25 cellular contexts compared by ENCODE assay signal in the genomic region with DNA sequence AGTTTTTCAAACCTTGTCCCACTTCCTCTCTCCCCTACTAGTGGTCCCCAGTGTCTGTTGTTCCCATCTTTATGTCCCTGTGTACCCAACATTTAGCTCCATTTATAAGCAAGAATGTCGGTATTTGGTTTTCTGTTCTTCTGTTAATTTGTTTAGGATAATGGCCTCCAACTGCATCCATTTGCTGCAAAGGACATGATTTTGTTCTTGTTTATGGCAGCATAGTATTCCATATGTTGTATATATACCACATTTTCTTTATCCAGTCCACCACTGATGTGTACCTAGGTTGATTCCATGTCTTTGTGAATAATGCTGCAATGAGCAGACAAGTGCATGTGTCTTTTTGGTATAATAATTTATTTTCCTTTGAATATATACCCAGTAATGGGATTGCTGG. TPM values are rescaled to one million over a fixed set of nuclear protein-coding genes. Genes with fewer than 3 reads are reported as not detected.
DNase-seq lines count a peak whose midpoint lies in the region; ATAC-seq, FAIRE-seq and TF ChIP-seq lines count a peak whose summit lies in the region.
"Had no signal": no experiment of that assay in that cellular context is flagged by ENCODE, and none has a peak within 500 bp of the region (broad histone marks: within the 10 kb centered on the region; RNA-seq: fewer than 3 reads in every experiment).

No MANE protein-coding gene starts in this region.

- intact Hi-C loops in K562 (cut with micrococcal nuclease) = no loop called here

- CTCF ChIA-PET in HEK293 (lab: Yijun Ruan, JAX) = interaction anchor here (1.5 kb wide), 1 partner anchor 169 kb away, joined by 4 read pairs; no protein-coding TSS in a partner anchor
- CTCF ChIA-PET in K562 (lab: Yijun Ruan, JAX; ENCODE audit: low intra/inter-chr PET ratio) = no interaction called here

- DNase-seq in H54 (ENCODE audit: insufficient read length, low spot score) = no peak
- DNase-seq in K562 (ENCODE audit: extremely low read depth in 1 of 4, low spot score in 3 of 4) = no peak
- DNase-seq in DMS153 (lab: John Stamatoyannopoulos, UW) = no peak
- DNase-seq: 8988T; ACHN; BE2C; C1 segment of cervical spinal cord; CD4-positive, alpha-beta memory T cell; CD4-positive, CD25-positive, alpha-beta regulatory T cell; CD8-positive, alpha-beta memory T cell; COR-L47; DMS 273 treated with DMSO at 0.1 percent for 48 hours; DMS79 treated with DMSO at 0.1 percent for 48 hours; GF-D8 had no signal

- no peaks in the 10 kb centered on the region for H3K79me2 ChIP-seq in K562 (ENCODE audit: control insufficient read depth, insufficient read depth, low read length)

- no peak for TF ChIP-seq CTCF in HEK293 (tag by site-specific recombination; IDR thresholded peaks at IDR 0.05)
- TF ChIP-seq CTCF in K562 (IDR thresholded peaks at IDR 0.05 in 2 of 3, conservative IDR thresholded peaks at IDR 0.05 in 1 of 3; ENCODE audit: insufficient read depth in 2 of 3, low read depth in 1 of 3, low read length in 3 of 3) = no peak

- POLR2A ChIA-PET in HEK293 (lab: Yijun Ruan, JAX) = interaction anchor here (0.7 kb wide), 1 partner anchor 22 kb away, joined by 3 read pairs; no protein-coding TSS in a partner anchor
- POLR2A ChIA-PET in K562 (lab: Yijun Ruan, JAX) = no interaction called here

- no peaks in the 10 kb centered on the region for H4K20me1 ChIP-seq in K562 (replicated peaks; ENCODE audit: control insufficient read depth, insufficient read depth, low read length)
- H4K20me1 ChIP-seq: BLaER1 had no signal

- no peak overlapping the region for H3K27ac ChIP-seq in HEK293 (ENCODE audit: extremely low read depth, low read depth, low read length)
- no peak overlapping the region for H3K27ac ChIP-seq in K562 (ENCODE audit: extremely low read depth, low read depth, low read length)
- H3K27ac ChIP-seq: BLaER1 had no signal

- no peak for TF ChIP-seq POLR2A in H54 (IDR thresholded peaks at IDR 0.05; ENCODE audit: low read depth, low read length)
- TF ChIP-seq POLR2A in K562 (conservative IDR thresholded peaks at IDR 0.05) = no peak

- no peak for TF ChIP-seq EP300 in K562 (IDR thresholded peaks at IDR 0.05; ENCODE audit: low read length)

- BruUV-seq in K562 (replicated peaks; lab: Mats Ljungman, UMichigan) = no TSS peak

- no peaks in the 10 kb centered on the region for H3K9me3 ChIP-seq in HEK293 (ENCODE audit: control insufficient read depth, insufficient read depth, low read depth, low read length)
- H3K9me3 ChIP-seq in K562 (replicated peaks; ENCODE audit: control insufficient read depth, insufficient read depth, low read depth, low read length) = no peaks in the 10 kb centered on the region

- H3K27me3 ChIP-seq in K562 (ENCODE audit: control insufficient read depth in 2 of 2, insufficient read depth in 2 of 2, low read length in 2 of 2) = no peaks in the 10 kb centered on the region
- H3K27me3 ChIP-seq: BE2C, BLaER1 had no signal

- H3K4me1 ChIP-seq in HEK293 (ENCODE audit: control insufficient read depth, insufficient read depth, low read length) (no peaks in the 10 kb centered on the region), K562 (replicated peaks in 1 of 2; ENCODE audit: control insufficient read depth in 2 of 2, insufficient read depth in 2 of 2, low read length in 2 of 2) (peaks cover 0 to 4% of the 10 kb centered on the region in 2 experiments; a peak in 1 of 5 replicates)
- H3K4me1 ChIP-seq: BE2C, BLaER1 had no signal

- H3K4me3 ChIP-seq in HEK293 (ENCODE audit: low read depth, low read length) = no peak overlapping the region
- no peak overlapping the region for H3K4me3 ChIP-seq in K562
- H3K4me3 ChIP-seq: BLaER1 had no signal

- H3K36me3 ChIP-seq in HEK293 (ENCODE audit: control insufficient read depth in 2 of 2, insufficient read depth in 1 of 2, low read length in 2 of 2) (no peaks in the 10 kb centered on the region), K562 (ENCODE audit: control insufficient read depth, insufficient read depth, low read length) (no peaks in the 10 kb centered on the region)
- H3K36me3 ChIP-seq: BE2C, BLaER1 had no signal

- H2AFZ ChIP-seq in K562 (ENCODE audit: low read depth, low read length) = no peak overlapping the region

- H3K9ac ChIP-seq in K562 (ENCODE audit: insufficient read depth in 1 of 2, low read depth in 2 of 2, low read length in 2 of 2) = no peak overlapping the region
- H3K9ac ChIP-seq: BLaER1 had no signal

- no peak for TF ChIP-seq RAD21 in K562 (CRISPR knock-in tag; conservative IDR thresholded peaks at IDR 0.05 in 1 of 2, IDR thresholded peaks at IDR 0.05 in 1 of 2)

- in situ Hi-C loops in K562 (cut with MboI) = no loop called here

- FAIRE-seq in H54 (lab: Jason Lieb, UNC) (peak; percentile 15), K562 (lab: Jason Lieb, UNC) (no peak)
- FAIRE-seq: A204.1, G401.6, GM12891, GM19239 had no signal

- H3K4me2 ChIP-seq in K562 (ENCODE audit: insufficient read depth, low read length) = no peak overlapping the region
- H3K4me2 ChIP-seq: BLaER1 had no signal

- H3K9me1 ChIP-seq in K562 (ENCODE audit: control insufficient read depth, insufficient read depth, low read length) = no peaks in the 10 kb centered on the region

- ATAC-seq in K562 (no peak), HG03378 (IDR thresholded peaks at IDR 0.05; ENCODE audit: unreplicated experiment) (no peak), GM21447 (IDR thresholded peaks at IDR 0.05; ENCODE audit: unreplicated experiment) (no peak)

- 6% methylated on average over 1 of the region's 1 CpG for WGBS in K562 (ENCODE audit: insufficient coverage, low coverage, missing lambda C conversion rate)

TF ChIP-seq in HEK293, 187 proteins besides CTCF, POLR2A, EP300 and RAD21:
- TF ChIP-seq ZNF146 (tag by site-specific recombination; IDR thresholded peaks at IDR 0.05) (peak; percentile 93), ZNF140 (tag by site-specific recombination; IDR thresholded peaks at IDR 0.05) (no peak), ZEB2 (tag by site-specific recombination; IDR thresholded peaks at IDR 0.05) (no peak)
- TF ChIP-seq, protein P1, sequence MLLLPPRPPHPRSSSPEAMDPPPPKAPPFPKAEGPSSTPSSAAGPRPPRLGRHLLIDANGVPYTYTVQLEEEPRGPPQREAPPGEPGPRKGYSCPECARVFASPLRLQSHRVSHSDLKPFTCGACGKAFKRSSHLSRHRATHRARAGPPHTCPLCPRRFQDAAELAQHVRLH (tag by site-specific recombination; IDR thresholded peaks at IDR 0.05) = peak; percentile 66; the same call in 1 of the 2 replicates

TF ChIP-seq in K562, 482 proteins besides CTCF, POLR2A, EP300 and RAD21:
- peak; percentile 44 for TF ChIP-seq RBM25 (IDR thresholded peaks at IDR 0.05; ENCODE audit: low read depth, low read length, severe bottlenecking)
- no peak for TF ChIP-seq TRIM24 (IDR thresholded peaks at IDR 0.05)
- TF ChIP-seq ZNF146 (CRISPR knock-in tag; IDR thresholded peaks at IDR 0.05; ENCODE audit: unreplicated experiment) = peak; percentile 92
- TF ChIP-seq, protein P2, sequence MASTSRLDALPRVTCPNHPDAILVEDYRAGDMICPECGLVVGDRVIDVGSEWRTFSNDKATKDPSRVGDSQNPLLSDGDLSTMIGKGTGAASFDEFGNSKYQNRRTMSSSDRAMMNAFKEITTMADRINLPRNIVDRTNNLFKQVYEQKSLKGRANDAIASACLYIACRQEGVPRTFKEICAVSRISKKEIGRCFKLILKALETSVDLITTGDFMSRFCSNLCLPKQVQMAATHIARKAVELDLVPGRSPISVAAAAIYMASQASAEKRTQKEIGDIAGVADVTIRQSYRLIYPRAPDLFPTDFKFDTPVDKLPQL (IDR thresholded peaks at IDR 0.05; ENCODE audit: extremely low read depth, insufficient read length) = no peak

RNA-seq across cellular contexts. Expression of a gene that starts 52.2 kb away (rescaled TPM):
- not detected in 2 replicates for total RNA-seq in K562 (2011; cell fraction: chromatin; rRNA removed; ENCODE audit: low replicate concordance)
- total RNA-seq in K562 (2011; cell fraction: nucleolus; rRNA removed) = not detected in 2 replicates
- not detected in 2 replicates for total RNA-seq in K562 (2011; cell fraction: nucleoplasm; rRNA removed)
- total RNA-seq in K562 (2014; rRNA removed) (not detected in 2 replicates), K562 (2014; rRNA removed; fragmentation: Illumina TruSeq; extraction: Trizol) (not detected in 2 replicates), K562 (2015; rRNA removed; fragmentation: Illumina TruSeq; extraction: Trizol) (under 0.01 TPM in 1 of 2 replicates, not detected in the other), K562 (2021) (not detected in 2 replicates)
- polyA plus RNA-seq in K562 (2011; rRNA removed) (not detected in 2 replicates), K562 (2014; fragmentation: Illumina TruSeq; extraction: Trizol) (not detected in 2 replicates), K562 (2014; fragmentation: Nextera tagmentation; extraction: Ambion mirVana) (under 1 TPM; 0.04 to 0.07 TPM), K562 (2014; rRNA removed) (not detected in 2 replicates)
- not detected in 2 replicates for polyA plus RNA-seq in K562 (2011; cell fraction: cytosol; rRNA removed)
- not detected in 2 replicates for polyA plus RNA-seq in K562 (2011; cell fraction: nucleus; rRNA removed)
- 0.05 and 0.36 TPM in 2 replicates for polyA plus RNA-seq in K562 (2012)
- not detected in 2 replicates for polyA minus RNA-seq in K562 (2011; rRNA and poly(A)+ RNA removed)
- not detected in 2 replicates for polyA minus RNA-seq in K562 (2011; cell fraction: cytosol; rRNA and poly(A)+ RNA removed)
- not detected in 2 replicates for polyA minus RNA-seq in K562 (2011; cell fraction: nucleus; rRNA and poly(A)+ RNA removed)
- total RNA-seq: A673; CD4-positive, alpha-beta memory T cell; CD4-positive, CD25-positive, alpha-beta regulatory T cell; CD8-positive, alpha-beta memory T cell had no signal
- polyA plus RNA-seq: AG04450; CD14-positive monocyte; CD4-positive, CD25-positive, alpha-beta regulatory T cell; CD8-positive, alpha-beta memory T cell had no signal

RNA-seq across cellular contexts. Expression of a gene that starts 56.4 kb away (rescaled TPM):
- total RNA-seq in K562 (2011; cell fraction: chromatin; rRNA removed; ENCODE audit: low replicate concordance) = 43.0 and 161 TPM in 2 replicates
- total RNA-seq in K562 (2011; cell fraction: nucleolus; rRNA removed) = 20.2 and 23.4 TPM in 2 replicates
- 44.2 and 72.9 TPM in 2 replicates for total RNA-seq in K562 (2011; cell fraction: nucleoplasm; rRNA removed)
- total RNA-seq in K562 (2014; rRNA removed) = 31.6 and 39.7 TPM in 2 replicates
- total RNA-seq in K562 (2014; rRNA removed; fragmentation: Illumina TruSeq; extraction: Trizol) = 69.5 and 81.8 TPM in 2 replicates
- 50.4 and 55.9 TPM in 2 replicates for total RNA-seq in K562 (2015; rRNA removed; fragmentation: Illumina TruSeq; extraction: Trizol)
- 80.2 and 84.5 TPM in 2 replicates for total RNA-seq in K562 (2021)
- 39.6 and 52.4 TPM in 2 replicates for polyA plus RNA-seq in K562 (2011; rRNA removed)
- polyA plus RNA-seq in K562 (2011; cell fraction: cytosol; rRNA removed) = 15.3 and 20.7 TPM in 2 replicates
- polyA plus RNA-seq in K562 (2011; cell fraction: nucleus; rRNA removed) = 27.5 and 35.0 TPM in 2 replicates
- 24.3 and 39.1 TPM in 2 replicates for polyA plus RNA-seq in K562 (2012)
- polyA plus RNA-seq in K562 (2014; fragmentation: Illumina TruSeq; extraction: Trizol) = 56.3 and 73.0 TPM in 2 replicates
- 10 to 100 TPM; 38.6 to 43.9 TPM for polyA plus RNA-seq in K562 (2014; fragmentation: Nextera tagmentation; extraction: Ambion mirVana)
- polyA plus RNA-seq in K562 (2014; rRNA removed) = 37.6 and 43.6 TPM in 2 replicates
- polyA minus RNA-seq in K562 (2011; rRNA and poly(A)+ RNA removed) = 101 and 121 TPM in 2 replicates
- polyA minus RNA-seq in K562 (2011; cell fraction: cytosol; rRNA and poly(A)+ RNA removed) = 53.7 and 64.5 TPM in 2 replicates
- 17.4 and 35.4 TPM in 2 replicates for polyA minus RNA-seq in K562 (2011; cell fraction: nucleus; rRNA and poly(A)+ RNA removed)
